Comparison of ENCODE assay signal across 1 cellular context in genomic region chr1:111756124-111756513, GRCh38.
TF ChIP-seq lines count a peak whose summit lies in the region.

No MANE protein-coding gene starts in this region.

TF ChIP-seq in K562, 482 proteins besides CTCF, POLR2A, EP300 and RAD21 (continued from another document):
- TF ChIP-seq MGA (IDR thresholded peaks at IDR 0.05) (peak; percentile 46; the same call in 1 of the 2 replicates), GTF2E2 (tag; IDR thresholded peaks at IDR 0.05) (no peak), UBTF (IDR thresholded peaks at IDR 0.05; ENCODE audit: borderline replicate concordance in 1 of 2, low read depth in 2 of 2, low read length in 2 of 2) (peak in 1 of 2 experiments; percentile 11; a peak in 1 of 4 replicates), LCOR (CRISPR knock-in tag; IDR thresholded peaks at IDR 0.05) (0 out of 2 replicates have a peak, but pooled peaks have one; percentile 43), CXXC5 (CRISPR knock-in tag; IDR thresholded peaks at IDR 0.05) (no peak), ZBTB7A (IDR thresholded peaks at IDR 0.05; ENCODE audit: borderline replicate concordance, control insufficient read depth, low read depth, low read length) (peak; percentile 52; the same call in 1 of the 2 replicates), TGIF2 (CRISPR knock-in tag; IDR thresholded peaks at IDR 0.05) (0 out of 2 replicates have a peak, but pooled peaks have one; percentile 2), FUS (optimal IDR thresholded peaks at IDR 0.05; ENCODE audit: low read depth, low read length) (peak; percentile 19), NONO (IDR thresholded peaks at IDR 0.05; ENCODE audit: low read depth in 2 of 2, low read length in 1 of 2) (0 out of 4 replicates have a peak, but pooled peaks of 1 of the 2 experiments have one; percentile 41)
TF ChIP-seq in K562: peak in this region for 8.
